In genomic region chr4:101970555-101970954, GRCh38 we compare ENCODE assay signal across 15 cellular contexts.
"Had no signal": no experiment of that assay in that cellular context is flagged by ENCODE, and none has a peak within 500 bp of the region (broad histone marks: within the 10 kb centered on the region; RNA-seq: fewer than 3 reads in every experiment).

No MANE protein-coding gene starts in this region.

- DNase-seq: activated CD4-positive, alpha-beta memory T cell treated with anti-CD3 and anti-CD28 coated beads, Interleukin-2, amount 10 ng/mL, durations not matched to agents 7 days and 5 days; activated CD4-positive, alpha-beta T cell treated with anti-CD3 and anti-CD28 coated beads for 36 hours; activated gamma-delta T cell treated with Interleukin-2 at 50 U/mL for 16 hours; activated naive CD8-positive, alpha-beta T cell treated with anti-CD3 and anti-CD28 coated beads for 36 hours; activated T-cell treated with anti-CD3 and anti-CD28 coated beads, Interleukin-2, amount 50 U/mL, for 48 hours; dorsolateral prefrontal cortex; foreskin fibroblast; glutamatergic neuron; left colon; stimulated activated CD4-positive, alpha-beta T cell treated with anti-CD3 and anti-CD28 coated beads, Interleukin-15, amount 100 ng/mL, for 24 hours; stimulated activated CD4-positive, alpha-beta T cell treated with anti-CD3 and anti-CD28 coated beads, Interleukin-4, amount 100 ng/mL, for 4 hours; uterus had no signal

- H3K27me3 ChIP-seq: breast epithelium, uterus had no signal

- H3K27ac ChIP-seq: breast epithelium, dorsolateral prefrontal cortex, uterus had no signal

- FAIRE-seq: endometrium had no signal

- ATAC-seq: activated CD4-positive, alpha-beta T cell treated with anti-CD3 and anti-CD28 coated beads for 36 hours; esophagus mucosa; left colon had no signal

- H3K9me3 ChIP-seq: breast epithelium, uterus had no signal

- H3K4me1 ChIP-seq: breast epithelium, uterus had no signal

- H3K36me3 ChIP-seq: breast epithelium, uterus had no signal

- H3K4me3 ChIP-seq: breast epithelium, dorsolateral prefrontal cortex, uterus had no signal
